8 cellular contexts compared by ENCODE assay signal in genomic region chr11:46242462-46242960, GRCh38. TPM values are rescaled to one million over a fixed set of nuclear protein-coding genes. Genes with fewer than 3 reads are reported as not detected.
DNase-seq lines count a peak whose midpoint lies in the region; ATAC-seq and TF ChIP-seq lines count a peak whose summit lies in the region.

No MANE protein-coding gene starts in this region.

- intact Hi-C loops in activated naive CD4-positive, alpha-beta T cell treated with anti-CD3 and anti-CD28 coated beads for 36 hours (cut with micrococcal nuclease), result loop anchor here (2.0 kb wide), 1 partner anchor 396 kb away; the partner anchor contains the start of gene CRY2
- intact Hi-C loops in left lung (cut with DNase I) (loop anchor here (5.0 to 10.0 kb wide), 2 partner anchors 62 to 65 kb away; no protein-coding TSS in a partner anchor), sciatic nerve (cut with DNase I) (no loop called here)

- H3K4me3 ChIP-seq in left lung, result peak overlapping the region in 1 of 2 donors; percentile 42
- H3K4me3 ChIP-seq in thymus (ENCODE audit: low read length), result peak overlapping the region; percentile 56

- H3K9me3 ChIP-seq in left lung (no peaks in the 10 kb centered on the region), thymus (ENCODE audit: control insufficient read depth) (no peaks in the 10 kb centered on the region)

- H3K4me1 ChIP-seq in left lung, result peaks cover 16 to 41% of the 10 kb centered on the region in 2 donors
- H3K4me1 ChIP-seq in thymus (ENCODE audit: control insufficient read depth, insufficient read depth, low read length), result peaks cover 12% of the 10 kb centered on the region

- H3K4me3 Mint-ChIP-seq in activated naive CD4-positive, alpha-beta T cell treated with anti-CD3 and anti-CD28 coated beads for 36 hours, result peak overlapping the region; percentile 89
- H3K4me3 Mint-ChIP-seq in activated naive CD8-positive, alpha-beta T cell treated with anti-CD3 and anti-CD28 coated beads, Interleukin-2, amount 10 ng/mL, durations not matched to agents 7 days and 5 days, result peak overlapping the region; percentile 88

- CTCF ChIA-PET in activated naive CD4-positive, alpha-beta T cell treated with anti-CD3 and anti-CD28 coated beads for 36 hours (lab: Charles Lee), result interaction anchor here (0.6 to 11.0 kb wide), 4 partner anchors 70 to 272 kb away, joined by 3 to 298 read pairs (median 28); no protein-coding TSS in a partner anchor

- H3K9me3 Mint-ChIP-seq in activated naive CD4-positive, alpha-beta T cell treated with anti-CD3 and anti-CD28 coated beads for 36 hours, result no peaks in the 10 kb centered on the region
- H3K9me3 Mint-ChIP-seq in activated naive CD8-positive, alpha-beta T cell treated with anti-CD3 and anti-CD28 coated beads, Interleukin-2, amount 10 ng/mL, durations not matched to agents 7 days and 5 days, result no peaks in the 10 kb centered on the region

- H3K27me3 ChIP-seq in left lung (peaks cover 0 to 15% of the 10 kb centered on the region in 2 donors), thymus (ENCODE audit: control insufficient read depth, insufficient read depth) (peaks cover 21% of the 10 kb centered on the region)

- H3K4me1 Mint-ChIP-seq in activated naive CD4-positive, alpha-beta T cell treated with anti-CD3 and anti-CD28 coated beads for 36 hours (ENCODE audit: low read depth), result peaks cover 25% of the 10 kb centered on the region
- H3K4me1 Mint-ChIP-seq in activated naive CD8-positive, alpha-beta T cell treated with anti-CD3 and anti-CD28 coated beads, Interleukin-2, amount 10 ng/mL, durations not matched to agents 7 days and 5 days, result peaks cover 33% of the 10 kb centered on the region

- ATAC-seq in activated naive CD8-positive, alpha-beta T cell treated with anti-CD3 and anti-CD28 coated beads, Interleukin-2, amount 10 ng/mL, durations not matched to agents 7 days and 5 days (ENCODE audit: low read depth), result no peak
- ATAC-seq in left lung (no peak), HG02588 (IDR thresholded peaks at IDR 0.05; ENCODE audit: unreplicated experiment) (no peak), sciatic nerve (no peak), HG03095 (IDR thresholded peaks at IDR 0.05; ENCODE audit: unreplicated experiment) (no peak)

- no peaks in the 10 kb centered on the region for H3K27me3 Mint-ChIP-seq in activated naive CD4-positive, alpha-beta T cell treated with anti-CD3 and anti-CD28 coated beads for 36 hours (ENCODE audit: low read depth)
- peaks cover 5% of the 10 kb centered on the region for H3K27me3 Mint-ChIP-seq in activated naive CD8-positive, alpha-beta T cell treated with anti-CD3 and anti-CD28 coated beads, Interleukin-2, amount 10 ng/mL, durations not matched to agents 7 days and 5 days

- TF ChIP-seq CTCF in left lung (IDR thresholded peaks at IDR 0.05), result no peak

- peaks cover 3% of the 10 kb centered on the region for H3K36me3 Mint-ChIP-seq in activated naive CD4-positive, alpha-beta T cell treated with anti-CD3 and anti-CD28 coated beads for 36 hours (ENCODE audit: low read depth)
- H3K36me3 Mint-ChIP-seq in activated naive CD8-positive, alpha-beta T cell treated with anti-CD3 and anti-CD28 coated beads, Interleukin-2, amount 10 ng/mL, durations not matched to agents 7 days and 5 days, result no peaks in the 10 kb centered on the region

- POLR2A ChIA-PET in activated naive CD8-positive, alpha-beta T cell treated with anti-CD3 and anti-CD28 coated beads, Interleukin-2, amount 10 ng/mL, durations not matched to agents 7 days and 5 days (lab: Charles Lee), result interaction anchor here (0.9 to 1.9 kb wide), 10 partner anchors 11 to 121 kb away, joined by 3 to 8 read pairs (median 4); no protein-coding TSS in a partner anchor

- H3K27ac ChIP-seq in left lung, result peak overlapping the region; percentile 85 to 86
- no peak overlapping the region for H3K27ac ChIP-seq in thymus (ENCODE audit: low read depth)

- 96% methylated on average over 5 of the region's 5 CpGs for WGBS in thymus

- DNase-seq in activated naive CD4-positive, alpha-beta T cell treated with anti-CD3 and anti-CD28 coated beads for 36 hours, result no peak
- no peak for DNase-seq in activated naive CD4-positive, alpha-beta T cell treated with anti-CD3 and anti-CD28 coated beads, Interleukin-2, amount 50 U/mL, for 16 hours
- no peak for DNase-seq in activated naive CD8-positive, alpha-beta T cell treated with anti-CD3 and anti-CD28 coated beads, Interleukin-2, amount 10 ng/mL, durations not matched to agents 7 days and 5 days
- DNase-seq in left lung (no peak), sciatic nerve (ENCODE audit: low spot score) (no peak)

- peak overlapping the region; percentile 96 for H3K27ac Mint-ChIP-seq in activated naive CD4-positive, alpha-beta T cell treated with anti-CD3 and anti-CD28 coated beads for 36 hours
- H3K27ac Mint-ChIP-seq in activated naive CD8-positive, alpha-beta T cell treated with anti-CD3 and anti-CD28 coated beads, Interleukin-2, amount 10 ng/mL, durations not matched to agents 7 days and 5 days, result peak overlapping the region; percentile 87

- H3K36me3 ChIP-seq in left lung, result no peaks in the 10 kb centered on the region
- H3K36me3 ChIP-seq in thymus (ENCODE audit: control insufficient read depth, insufficient read depth), result no peaks in the 10 kb centered on the region

RNA-seq across cellular contexts. Expression of gene CREB3L1, which starts 35.0 kb away (rescaled TPM):
- under 1 TPM; 0.12 TPM for total RNA-seq in activated naive CD4-positive, alpha-beta T cell treated with anti-CD3 and anti-CD28 coated beads for 36 hours
- total RNA-seq in activated naive CD8-positive, alpha-beta T cell treated with anti-CD3 and anti-CD28 coated beads, Interleukin-2, amount 10 ng/mL, durations not matched to agents 7 days and 5 days, result not detected
- total RNA-seq in left lung, result 10 to 100 TPM; 40.5 to 59.3 TPM
- 2.2 TPM for polyA plus RNA-seq in thymus
- total RNA-seq in sciatic nerve, result 20.8 TPM

Comparison
In these comparisons a context has a peak if more than half of its experiments do, and no peak if none do; other contexts are left out.
1. RNA of gene CREB3L1, which starts 35.0 kb away (total RNA-seq): 40.5 to 59.3 TPM in left lung and 20.8 TPM in sciatic nerve (single experiment); 0.12 TPM in activated naive CD4-positive, alpha-beta T cell treated with anti-CD3 and anti-CD28 coated beads for 36 hours and not detected in activated naive CD8-positive, alpha-beta T cell treated with anti-CD3 and anti-CD28 coated beads, Interleukin-2, amount 10 ng/mL, durations not matched to agents 7 days and 5 days; every median in the first group is over 10 times any median in the second.